25 cellular contexts compared by ENCODE assay signal in genomic region chr17:11772031-11772430, GRCh38.
"Had no signal": no experiment of that assay in that cellular context is flagged by ENCODE, and none has a peak within 500 bp of the region (broad histone marks: within the 10 kb centered on the region; RNA-seq: fewer than 3 reads in every experiment).

No MANE protein-coding gene starts in this region.

- H3K36me3 Mint-ChIP-seq: immature natural killer cell, mesothelial cell of epicardium had no signal

- H3K9me3 Mint-ChIP-seq: mesothelial cell of epicardium had no signal

- DNase-seq: dermis blood vessel endothelial cell; dorsolateral prefrontal cortex; effector CD4-positive, alpha-beta T cell; effector memory CD4-positive, alpha-beta T cell; erythroblast; esophagus squamous epithelium; foreskin fibroblast; foreskin melanocyte; heart left ventricle; hypothalamus; immature natural killer cell; islet precursor cell; left cardiac atrium; left lung; left ventricle myocardium superior; lower lobe of right lung; mesenchymal stem cell; mucosa of descending colon had no signal

- ATAC-seq: esophagus mucosa, gastroesophageal sphincter, heart left ventricle, left cardiac atrium, left lung, left ventricle myocardium superior, lower lobe of right lung, mucosa of descending colon had no signal

- H3K4me3 Mint-ChIP-seq: immature natural killer cell, mesothelial cell of epicardium had no signal

- FAIRE-seq: colon had no signal

- H3K27ac Mint-ChIP-seq: immature natural killer cell, mesothelial cell of epicardium had no signal

- H3K4me1 Mint-ChIP-seq: immature natural killer cell, mesothelial cell of epicardium had no signal

- H3K27ac ChIP-seq: coronary artery, dorsolateral prefrontal cortex, epithelial cell of prostate, esophagus squamous epithelium, gastroesophageal sphincter, heart left ventricle, hepatocyte, left lung, lower lobe of right lung had no signal
